ENCODE assay signal across 8 cellular contexts in the genomic region with DNA sequence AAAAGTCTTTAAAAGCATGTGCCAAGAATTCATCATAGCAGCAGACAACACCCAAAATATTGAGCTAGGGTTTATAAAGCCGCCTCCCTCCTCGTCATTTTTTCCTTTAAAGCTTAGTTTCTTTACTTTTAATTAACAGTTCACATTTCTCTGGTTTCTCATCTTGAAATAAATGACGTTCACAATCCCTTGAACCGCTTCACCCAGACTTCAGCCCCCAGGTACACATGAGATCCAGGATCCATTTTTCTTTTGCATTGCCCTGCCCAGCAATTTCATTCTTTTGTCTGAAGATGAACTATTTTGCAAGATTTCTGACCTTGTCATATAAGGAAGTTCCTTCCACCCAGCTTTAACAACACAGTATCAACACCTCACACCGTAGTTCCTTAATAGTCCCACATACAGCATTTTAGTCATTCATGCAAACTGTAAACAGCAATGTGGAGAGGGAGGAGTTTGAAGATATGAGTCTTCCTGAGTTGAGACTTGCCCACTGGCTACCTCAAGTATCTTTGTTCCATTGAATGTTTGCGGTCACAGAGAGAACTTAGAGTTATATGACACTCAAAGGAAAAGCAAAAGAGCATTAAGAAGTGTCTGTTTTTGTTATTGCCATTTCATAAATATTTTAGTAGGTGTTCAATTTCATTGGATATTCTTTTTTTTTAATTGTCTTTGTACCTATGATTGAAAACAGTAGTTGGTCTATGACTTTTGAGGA. TPM values are rescaled to one million over a fixed set of nuclear protein-coding genes. Genes with fewer than 3 reads are reported as not detected.
DNase-seq lines count a peak whose midpoint lies in the region; ATAC-seq and TF ChIP-seq lines count a peak whose summit lies in the region.

No MANE protein-coding gene starts in this region.

- H3K36me3 Mint-ChIP-seq in activated T-cell treated with anti-CD3 and anti-CD28 coated beads, Interleukin-2, amount 50 U/mL, for 72 hours (ENCODE audit: insufficient read depth in 2 of 2): no peaks in the 10 kb centered on the region

- H3K4me3 Mint-ChIP-seq in activated T-cell treated with anti-CD3 and anti-CD28 coated beads, Interleukin-2, amount 50 U/mL, for 72 hours: peak overlapping the region; percentile 75 to 85

- TF ChIP-seq CTCF in VCaP (conservative IDR thresholded peaks at IDR 0.05): no peak
- TF ChIP-seq CTCF in left ventricle myocardium inferior (IDR thresholded peaks at IDR 0.05; ENCODE audit: borderline replicate concordance): no peak

- no peaks in the 10 kb centered on the region for H3K9me3 ChIP-seq in left ventricle myocardium inferior (replicated peaks)
- H3K9me3 ChIP-seq in subcutaneous abdominal adipose tissue (ENCODE audit: control insufficient read depth in 5 of 5, low read length in 5 of 5): no peaks in the 10 kb centered on the region

- H3K4me3 ChIP-seq in left ventricle myocardium inferior: peak overlapping the region; percentile 32
- peak overlapping the region; percentile 3 to 52 (median 47) for H3K4me3 ChIP-seq in subcutaneous abdominal adipose tissue (ENCODE audit: low read depth in 1 of 5, low read length in 5 of 5)

- no peaks in the 10 kb centered on the region for H3K27me3 Mint-ChIP-seq in activated T-cell treated with anti-CD3 and anti-CD28 coated beads, Interleukin-2, amount 50 U/mL, for 72 hours (ENCODE audit: low read depth)

- H3K27ac Mint-ChIP-seq in activated T-cell treated with anti-CD3 and anti-CD28 coated beads, Interleukin-2, amount 50 U/mL, for 72 hours: peak overlapping the region; percentile 75

- H3K9ac ChIP-seq in subcutaneous abdominal adipose tissue (ENCODE audit: low read length in 5 of 5): no peak overlapping the region

- peak; percentile 25 to 34 for DNase-seq in activated T-cell treated with anti-CD3 and anti-CD28 coated beads, Interleukin-2, amount 50 U/mL, for 72 hours
- DNase-seq in activated T-cell treated with anti-CD3 and anti-CD28 coated beads, Interleukin-2, amount 50 U/mL, for 1 hour: no peak
- DNase-seq in left ventricle myocardium inferior (no peak), posterior cingulate gyrus (no peak), pons (ENCODE audit: low spot score) (no peak), iPS-NIHi7 (ENCODE audit: extremely low spot score) (no peak)

- no peaks in the 10 kb centered on the region for H3K27me3 ChIP-seq in left ventricle myocardium inferior (ENCODE audit: low read depth)
- no peaks in the 10 kb centered on the region for H3K27me3 ChIP-seq in subcutaneous abdominal adipose tissue (ENCODE audit: control insufficient read depth in 5 of 5, insufficient read depth in 4 of 5, low read length in 5 of 5)

- intact Hi-C loops in left ventricle myocardium inferior (cut with micrococcal nuclease) (no loop called here), posterior cingulate gyrus (cut with DNase I) (no loop called here)

- peak; percentile 83 to 88 for ATAC-seq in activated T-cell treated with anti-CD3 and anti-CD28 coated beads, Interleukin-2, amount 50 U/mL, for 72 hours (replicated peaks in 1 of 2)

- H3K4me1 ChIP-seq in left ventricle myocardium inferior (peaks cover 57% of the 10 kb centered on the region), subcutaneous abdominal adipose tissue (ENCODE audit: control insufficient read depth in 5 of 5, insufficient read depth in 5 of 5, low read length in 5 of 5) (peaks cover 9 to 56% (median 50%) of the 10 kb centered on the region in 5 donors)

- H3K27ac ChIP-seq in VCaP (0 out of 2 replicates have a peak overlapping the region, but pooled peaks have one; percentile 2), left ventricle myocardium inferior (replicated peaks) (peak overlapping the region; percentile 68), subcutaneous abdominal adipose tissue (ENCODE audit: low read depth, low read length) (peak overlapping the region; percentile 74)

- no peaks in the 10 kb centered on the region for H3K9me3 Mint-ChIP-seq in activated T-cell treated with anti-CD3 and anti-CD28 coated beads, Interleukin-2, amount 50 U/mL, for 72 hours

- H3K36me3 ChIP-seq in left ventricle myocardium inferior (peaks cover 4% of the 10 kb centered on the region), subcutaneous abdominal adipose tissue (ENCODE audit: control insufficient read depth in 5 of 5, insufficient read depth in 5 of 5, low read length in 5 of 5) (no peaks in the 10 kb centered on the region)

- peaks cover 61% of the 10 kb centered on the region for H3K4me1 Mint-ChIP-seq in activated T-cell treated with anti-CD3 and anti-CD28 coated beads, Interleukin-2, amount 50 U/mL, for 72 hours (ENCODE audit: low read depth)

RNA-seq across cellular contexts. Expression of gene CACYBP, which starts 35.3 kb away (rescaled TPM):
- 100 to 1,000 TPM; 270 to 306 TPM for total RNA-seq in activated T-cell treated with anti-CD3 and anti-CD28 coated beads, Interleukin-2, amount 50 U/mL, for 72 hours
- total RNA-seq in left ventricle myocardium inferior: 75.6 TPM

RNA-seq across cellular contexts. Expression of gene MRPS14, which starts 58.8 kb away (rescaled TPM):
- total RNA-seq in activated T-cell treated with anti-CD3 and anti-CD28 coated beads, Interleukin-2, amount 50 U/mL, for 72 hours: 10 to 100 TPM; 28.7 to 30.1 TPM
- 25.4 TPM for total RNA-seq in left ventricle myocardium inferior

Comparison
In these comparisons a context has a peak if more than half of its experiments do, and no peak if none do; other contexts are left out.
1. DNase-seq: peak in activated T-cell treated with anti-CD3 and anti-CD28 coated beads, Interleukin-2, amount 50 U/mL, for 72 hours (2 of 2); none in activated T-cell treated with anti-CD3 and anti-CD28 coated beads, Interleukin-2, amount 50 U/mL, for 1 hour (single experiment), left ventricle myocardium inferior (single experiment), posterior cingulate gyrus (0 of 10), pons (single experiment) and iPS-NIHi7 (single experiment).
2. H3K27ac ChIP-seq: peak in every context shown above with its lines; median percentile 74 in subcutaneous abdominal adipose tissue; 68 in left ventricle myocardium inferior; 2 in VCaP.